10 cellular contexts compared by ENCODE assay signal in genomic region chr10:124672181-124672638, GRCh38.
DNase-seq lines count a peak whose midpoint lies in the region.
"Had no signal": no experiment of that assay in that cellular context is flagged by ENCODE, and none has a peak within 500 bp of the region (broad histone marks: within the 10 kb centered on the region; RNA-seq: fewer than 3 reads in every experiment).

No MANE protein-coding gene starts in this region.

- H4K8ac ChIP-seq in mesenchymal stem cell (ENCODE audit: low read length) = peak overlapping the region; percentile 30

- H3K79me1 ChIP-seq in mesenchymal stem cell (replicated peaks; ENCODE audit: low read length, poor library complexity, severe bottlenecking) = peaks cover 60% of the 10 kb centered on the region

- POLR2A ChIA-PET in activated CD4-positive, alpha-beta T cell treated with anti-CD3 and anti-CD28 coated beads, Interleukin-2, amount 10 ng/mL, durations not matched to agents 7 days and 5 days (lab: Charles Lee) = interaction anchor here (0.9 kb wide), 1 partner anchor 46 kb away, joined by 4 read pairs; no protein-coding TSS in a partner anchor

- no peaks in the 10 kb centered on the region for H3K9me3 ChIP-seq in mesenchymal stem cell (ENCODE audit: control insufficient read depth, low read length)

- H2BK12ac ChIP-seq in mesenchymal stem cell (ENCODE audit: low read length in 2 of 2) = no peak overlapping the region

- H3K27ac ChIP-seq in caudate nucleus (ENCODE audit: low read depth, low read length) (peak overlapping the region; percentile 96), mesenchymal stem cell (ENCODE audit: low read length, poor library complexity, severe bottlenecking) (no peak overlapping the region)
- H3K27ac ChIP-seq: 22Rv1, PC-9 had no signal

- peaks cover 16% of the 10 kb centered on the region for H3K4me1 ChIP-seq in mesenchymal stem cell (ENCODE audit: control insufficient read depth, insufficient read depth, low read depth, low read length)

- peak overlapping the region; percentile 4 for H3K9ac ChIP-seq in mesenchymal stem cell (ENCODE audit: low read length)

- H2AK5ac ChIP-seq in mesenchymal stem cell (ENCODE audit: low read length, severe bottlenecking) = no peak overlapping the region

- WGBS in mesenchymal stem cell = 77% methylated on average over 16 of the region's 16 CpGs

- H3K36me3 Mint-ChIP-seq in activated CD4-positive, alpha-beta T cell treated with anti-CD3 and anti-CD28 coated beads, Interleukin-2, amount 10 ng/mL, durations not matched to agents 7 days and 5 days (ENCODE audit: low read depth) = peaks cover 34% of the 10 kb centered on the region

- no peak overlapping the region for H3K4ac ChIP-seq in mesenchymal stem cell (ENCODE audit: low read depth in 1 of 2, low read length in 2 of 2)

- no peak overlapping the region for H3K4me3 ChIP-seq in mesenchymal stem cell (ENCODE audit: insufficient read depth in 1 of 2, low read depth in 1 of 2, low read length in 2 of 2)
- H3K4me3 ChIP-seq: PC-9 had no signal

- no peak overlapping the region for H3K4me2 ChIP-seq in mesenchymal stem cell (ENCODE audit: low read length, poor library complexity, severe bottlenecking)
- H3K4me2 ChIP-seq: PC-9 had no signal

- no peaks in the 10 kb centered on the region for H3K27me3 Mint-ChIP-seq in activated CD4-positive, alpha-beta T cell treated with anti-CD3 and anti-CD28 coated beads, Interleukin-2, amount 10 ng/mL, durations not matched to agents 7 days and 5 days

- no peaks in the 10 kb centered on the region for H3K9me3 Mint-ChIP-seq in activated CD4-positive, alpha-beta T cell treated with anti-CD3 and anti-CD28 coated beads, Interleukin-2, amount 10 ng/mL, durations not matched to agents 7 days and 5 days

- CTCF ChIA-PET in activated CD4-positive, alpha-beta T cell treated with anti-CD3 and anti-CD28 coated beads, Interleukin-2, amount 10 ng/mL, durations not matched to agents 7 days and 5 days (lab: Charles Lee) = interaction anchor here (0.9 to 5.5 kb wide), 7 partner anchors 8 to 70 kb away, joined by 3 to 33 read pairs (median 5); no protein-coding TSS in a partner anchor

- DNase-seq in activated CD4-positive, alpha-beta T cell treated with anti-CD3 and anti-CD28 coated beads, Interleukin-2, amount 10 ng/mL, durations not matched to agents 7 days and 5 days = no peak
- DNase-seq in activated CD4-positive, alpha-beta T cell treated with anti-CD3 and anti-CD28 coated beads for 1 hour = no peak
- DNase-seq in caudate nucleus (lab: John Stamatoyannopoulos, UW) = peak in 46 of 61 donors; percentile 22 to 81 (median 60)
- peak; percentile 29 for DNase-seq in mesenchymal stem cell
- DNase-seq in superior temporal gyrus (ENCODE audit: extremely low spot score) = peak; percentile 84
- no peak for DNase-seq in HuH-7.5 (ENCODE audit: low spot score)
- no peak for DNase-seq in GM19240 (ENCODE audit: insufficient read length, low spot score)
- no peak for DNase-seq in NCI-H2081 treated with DMSO at 0.1 percent for 48 hours (lab: John Stamatoyannopoulos, UW)

- no peaks in the 10 kb centered on the region for H3K27me3 ChIP-seq in mesenchymal stem cell (ENCODE audit: control insufficient read depth in 1 of 2, insufficient read depth in 1 of 2, low read length in 2 of 2)

- H3K27ac Mint-ChIP-seq in activated CD4-positive, alpha-beta T cell treated with anti-CD3 and anti-CD28 coated beads, Interleukin-2, amount 10 ng/mL, durations not matched to agents 7 days and 5 days = peak overlapping the region; percentile 79

- H3K36me3 ChIP-seq in mesenchymal stem cell (ENCODE audit: control insufficient read depth in 1 of 2, insufficient read depth in 2 of 2, low read depth in 1 of 2, low read length in 2 of 2) = peaks cover 0 to 29% of the 10 kb centered on the region in 2 experiments

- H3K14ac ChIP-seq in mesenchymal stem cell (ENCODE audit: low read length in 2 of 2) = no peak overlapping the region

- no peak overlapping the region for H4K91ac ChIP-seq in mesenchymal stem cell (ENCODE audit: low read length)

- H3K4me3 Mint-ChIP-seq in activated CD4-positive, alpha-beta T cell treated with anti-CD3 and anti-CD28 coated beads, Interleukin-2, amount 10 ng/mL, durations not matched to agents 7 days and 5 days = no peak overlapping the region

- H3K23ac ChIP-seq in mesenchymal stem cell (ENCODE audit: low read length in 2 of 2) = no peak overlapping the region

- no peak overlapping the region for H2BK120ac ChIP-seq in mesenchymal stem cell (ENCODE audit: low read depth, low read length)

- H3K4me1 Mint-ChIP-seq in activated CD4-positive, alpha-beta T cell treated with anti-CD3 and anti-CD28 coated beads, Interleukin-2, amount 10 ng/mL, durations not matched to agents 7 days and 5 days = peaks cover 66% of the 10 kb centered on the region

- no peak overlapping the region for H2BK15ac ChIP-seq in mesenchymal stem cell (ENCODE audit: low read depth, poor library complexity, severe bottlenecking)

- no peak overlapping the region for H2AFZ ChIP-seq in mesenchymal stem cell (ENCODE audit: low read depth, low read length)
- H2AFZ ChIP-seq: PC-9 had no signal

- H3K18ac ChIP-seq in mesenchymal stem cell (ENCODE audit: low read depth in 1 of 2, low read length in 2 of 2) = peak overlapping the region in 1 of 2 experiments; percentile 16

- no peak overlapping the region for H2BK5ac ChIP-seq in mesenchymal stem cell (ENCODE audit: low read depth, low read length, poor library complexity, severe bottlenecking)

Comparison
In these comparisons a context has a peak if more than half of its experiments do, and no peak if none do; other contexts are left out.
1. DNase-seq: peak in caudate nucleus (46 of 61), mesenchymal stem cell (single experiment) and superior temporal gyrus (single experiment); none in activated CD4-positive, alpha-beta T cell treated with anti-CD3 and anti-CD28 coated beads, Interleukin-2, amount 10 ng/mL, durations not matched to agents 7 days and 5 days (single experiment), activated CD4-positive, alpha-beta T cell treated with anti-CD3 and anti-CD28 coated beads for 1 hour (single experiment), HuH-7.5 (single experiment), GM19240 (single experiment) and NCI-H2081 treated with DMSO at 0.1 percent for 48 hours (single experiment).